17 cellular contexts compared by ENCODE assay signal in the genomic region with DNA sequence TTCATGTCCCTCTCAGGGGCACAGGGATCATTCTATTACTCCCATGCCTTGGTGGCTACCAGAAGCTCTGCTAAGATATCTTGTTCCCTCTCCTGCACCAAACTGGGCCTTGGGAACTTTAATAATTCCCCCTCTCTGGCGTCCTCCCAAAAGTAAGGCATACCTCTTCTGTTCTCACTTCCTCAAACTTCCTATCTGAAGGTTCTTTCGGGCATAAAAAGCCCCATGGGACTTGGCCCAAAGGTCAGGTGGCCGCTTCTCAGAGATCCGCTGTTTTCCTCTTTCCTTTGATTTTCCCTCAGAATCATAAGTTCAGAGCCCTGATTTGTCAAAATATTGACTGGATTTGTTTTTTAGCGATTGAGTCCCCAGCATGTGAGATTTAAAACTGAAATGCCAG.
"Had no signal": no experiment of that assay in that cellular context is flagged by ENCODE, and none has a peak within 500 bp of the region (broad histone marks: within the 10 kb centered on the region; RNA-seq: fewer than 3 reads in every experiment).

No MANE protein-coding gene starts in this region.

- H3K27me3 ChIP-seq: esophagus squamous epithelium, gastroesophageal sphincter, neutrophil, spleen, tibial nerve had no signal

- ATAC-seq: gastroesophageal sphincter; sciatic nerve; stimulated activated memory B cell treated with anti-CD40 and anti-IgM and Interleukin-4, amounts not matched to agents 10 μg/mL and 1 μg/mL and 100 μg/mL, for 72 hours had no signal

- H3K4me1 Mint-ChIP-seq: nephron had no signal

- H3K9me3 ChIP-seq: esophagus squamous epithelium, gastroesophageal sphincter, neutrophil, spleen, tibial nerve had no signal

- H3K4me1 ChIP-seq: esophagus squamous epithelium had no signal

- H3K27ac Mint-ChIP-seq: naive B cell; nephron; stimulated activated memory B cell treated with anti-CD40 and anti-IgM and Interleukin-4, amounts not matched to agents 10 μg/mL and 1 μg/mL and 100 μg/mL, for 72 hours; stimulated activated naive CD8-positive, alpha-beta T cell treated with anti-CD3 and anti-CD28 coated beads, Interleukin-15, Interleukin-2, amounts not matched to agents 100 ng/mL and 50 ng/mL, for 24 hours had no signal

- H3K4me3 Mint-ChIP-seq: naive B cell; nephron; stimulated activated memory B cell treated with anti-CD40 and anti-IgM and Interleukin-4, amounts not matched to agents 10 μg/mL and 1 μg/mL and 100 μg/mL, for 72 hours; stimulated activated naive CD8-positive, alpha-beta T cell treated with anti-CD3 and anti-CD28 coated beads, Interleukin-15, Interleukin-2, amounts not matched to agents 100 ng/mL and 50 ng/mL, for 24 hours had no signal

- H3K27me3 Mint-ChIP-seq: naive B cell; stimulated activated memory B cell treated with anti-CD40 and anti-IgM and Interleukin-4, amounts not matched to agents 10 μg/mL and 1 μg/mL and 100 μg/mL, for 72 hours; stimulated activated naive CD8-positive, alpha-beta T cell treated with anti-CD3 and anti-CD28 coated beads, Interleukin-15, Interleukin-2, amounts not matched to agents 100 ng/mL and 50 ng/mL, for 24 hours had no signal

- H3K9me3 Mint-ChIP-seq: naive B cell; nephron; stimulated activated memory B cell treated with anti-CD40 and anti-IgM and Interleukin-4, amounts not matched to agents 10 μg/mL and 1 μg/mL and 100 μg/mL, for 72 hours; stimulated activated naive CD8-positive, alpha-beta T cell treated with anti-CD3 and anti-CD28 coated beads, Interleukin-15, Interleukin-2, amounts not matched to agents 100 ng/mL and 50 ng/mL, for 24 hours had no signal

- H3K27ac ChIP-seq: esophagus squamous epithelium, gastroesophageal sphincter, neutrophil, tibial nerve had no signal

- DNase-seq: cortex of kidney; effector memory CD4-positive, alpha-beta T cell; esophagus squamous epithelium; glutamatergic neuron; mesendoderm; naive B cell; spleen; stimulated activated CD4-positive, alpha-beta T cell treated with anti-CD3 and anti-CD28 coated beads, Interleukin-15, amount 100 ng/mL, for 24 hours; stimulated activated CD4-positive, alpha-beta T cell treated with anti-CD3 and anti-CD28 coated beads, Interleukin-1b, Interleukin-23, amount 100 ng/mL, for 48 hours; stimulated activated CD4-positive, alpha-beta T cell treated with anti-CD3 and anti-CD28 coated beads, Interleukin-4, amount 100 ng/mL, for 24 hours had no signal

- H3K4me3 ChIP-seq: esophagus squamous epithelium, gastroesophageal sphincter, spleen, tibial nerve had no signal
